In genomic region chr4:187826725-187827124, GRCh38 we compare ENCODE assay signal across 20 cellular contexts.
A peak's percentile ranks its signal among the peaks of the same experiment; 100 is the strongest.
DNase-seq lines count a peak whose midpoint lies in the region.
"Had no signal": no experiment of that assay in that cellular context is flagged by ENCODE, and none has a peak within 500 bp of the region (broad histone marks: within the 10 kb centered on the region; RNA-seq: fewer than 3 reads in every experiment).

No MANE protein-coding gene starts in this region.

- DNase-seq in H4 (ENCODE audit: low spot score) = peak; percentile 40
- peak; percentile 23 for DNase-seq in HT1080 (ENCODE audit: low read depth)
- peak; percentile 34 for DNase-seq in RPMI8226
- DNase-seq in iPS-NIHi11 (ENCODE audit: low spot score) = peak; percentile 17
- no peak for DNase-seq in SKM-1 treated with dmso at 0.1 percent for 144 hours (lab: John Stamatoyannopoulos, UW; ENCODE audit: unreplicated experiment)
- DNase-seq in NCI-H2171 (lab: John Stamatoyannopoulos, UW) = no peak
- no peak for DNase-seq in NCI-H2081 (lab: John Stamatoyannopoulos, UW)
- DNase-seq: activated CD4-positive, alpha-beta T cell treated with anti-CD3 and anti-CD28 coated beads for 36 hours; activated CD8-positive, alpha-beta memory T cell treated with anti-CD3 and anti-CD28 coated beads for 24 hours; activated effector memory CD4-positive, alpha-beta T cell treated with anti-CD3 and anti-CD28 coated beads, Interleukin-2, amount 50 U/mL, for 16 hours; activated naive CD8-positive, alpha-beta T cell treated with anti-CD3 and anti-CD28 coated beads, Interleukin-2, amount 10 ng/mL, durations not matched to agents 7 days and 5 days; effector memory CD8-positive, alpha-beta T cell; foreskin keratinocyte; heart right ventricle; KG1; NCI-H1436 treated with DMSO at 0.1 percent for 48 hours; NCI-H510A; PC-9; stimulated activated CD4-positive, alpha-beta T cell treated with anti-CD3 and anti-CD28 coated beads, Interleukin-12 subunit alpha, Interleukin-12 subunit beta, amount 100 ng/mL, for 4 hours; stimulated activated CD4-positive, alpha-beta T cell treated with anti-CD3 and anti-CD28 coated beads, Interleukin-4, amount 100 ng/mL, for 4 hours had no signal

Comparison
In these comparisons a context has a peak if more than half of its experiments do, and no peak if none do; other contexts are left out.
1. DNase-seq: peak in H4 (single experiment), HT1080 (single experiment), RPMI8226 (single experiment) and iPS-NIHi11 (single experiment); none in SKM-1 treated with dmso at 0.1 percent for 144 hours (single experiment), NCI-H2171 (single experiment) and NCI-H2081 (0 of 2).